ENCODE assay signal across 14 cellular contexts in the genomic region with DNA sequence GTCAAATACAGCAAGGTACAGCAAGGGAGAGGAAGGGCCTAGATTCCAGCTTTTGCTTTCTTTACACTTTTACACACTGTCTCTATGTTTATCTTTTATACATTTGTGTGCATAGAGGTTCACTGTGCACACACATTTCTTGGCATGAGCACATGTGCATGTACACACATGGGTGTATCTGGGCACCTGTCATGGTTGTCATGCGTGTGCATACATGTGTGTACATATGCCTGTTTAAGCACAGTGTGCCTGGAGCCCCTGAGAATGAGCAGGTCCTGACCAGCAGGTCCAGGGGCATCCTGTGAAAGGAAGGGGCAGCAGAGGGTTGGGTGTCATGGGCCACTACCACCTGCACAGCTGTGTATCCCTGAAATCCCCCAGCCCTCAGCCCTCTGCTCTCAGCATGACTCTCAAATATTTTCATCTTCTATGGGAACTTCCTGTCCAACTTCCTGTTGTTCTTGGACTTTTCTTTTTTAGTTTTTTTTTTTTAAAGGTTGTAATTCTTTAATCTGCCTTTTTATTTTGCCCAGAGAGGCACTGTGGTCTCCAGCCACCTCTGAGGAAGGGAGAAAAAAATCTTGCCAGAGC.
DNase-seq lines count a peak whose midpoint lies in the region; ATAC-seq and TF ChIP-seq lines count a peak whose summit lies in the region.
"Had no signal": no experiment of that assay in that cellular context is flagged by ENCODE, and none has a peak within 500 bp of the region (broad histone marks: within the 10 kb centered on the region; RNA-seq: fewer than 3 reads in every experiment).

No MANE protein-coding gene starts in this region.

- dilution Hi-C loops in mammary epithelial cell (cut with HindIII; ENCODE audit: low sequenced_read_pairs), result no loop called here

- POLR2A ChIA-PET in activated naive CD8-positive, alpha-beta T cell treated with anti-CD3 and anti-CD28 coated beads, Interleukin-2, amount 10 ng/mL, durations not matched to agents 7 days and 5 days (lab: Charles Lee), result interaction anchor here (0.7 to 1.2 kb wide), 2 partner anchors 55 to 168 kb away, joined by 3 to 4 read pairs; no protein-coding TSS in a partner anchor

- H4K20me1 ChIP-seq in mammary epithelial cell (ENCODE audit: insufficient read depth, low read length), result no peaks in the 10 kb centered on the region

- H3K27me3 ChIP-seq in mammary epithelial cell (ENCODE audit: insufficient read depth, low read length) (no peaks in the 10 kb centered on the region), breast epithelium (no peaks in the 10 kb centered on the region), right lobe of liver (no peaks in the 10 kb centered on the region), tibial artery (no peaks in the 10 kb centered on the region)
- H3K27me3 ChIP-seq: esophagus muscularis mucosa, upper lobe of left lung had no signal

- H3K36me3 ChIP-seq in mammary epithelial cell (ENCODE audit: insufficient read depth, low read length) (no peaks in the 10 kb centered on the region), breast epithelium (no peaks in the 10 kb centered on the region), right lobe of liver (no peaks in the 10 kb centered on the region), tibial artery (no peaks in the 10 kb centered on the region)
- H3K36me3 ChIP-seq: esophagus muscularis mucosa, upper lobe of left lung had no signal

- H3K4me3 ChIP-seq in mammary epithelial cell (replicated peaks in 1 of 3; ENCODE audit: insufficient read depth in 1 of 3, low read depth in 2 of 3, low read length in 3 of 3) (no peak overlapping the region), breast epithelium (no peak overlapping the region), right lobe of liver (no peak overlapping the region), tibial artery (no peak overlapping the region)
- H3K4me3 ChIP-seq: esophagus muscularis mucosa, PC-9, upper lobe of left lung had no signal

- TF ChIP-seq POLR2A in breast epithelium (IDR thresholded peaks at IDR 0.05), result no peak
- TF ChIP-seq POLR2A in right lobe of liver (IDR thresholded peaks at IDR 0.05), result no peak

- H3K4me2 ChIP-seq in mammary epithelial cell (ENCODE audit: insufficient read depth, low read depth, low read length), result no peak overlapping the region
- H3K4me2 ChIP-seq: PC-9 had no signal

- H3K9me3 ChIP-seq in mammary epithelial cell (replicated peaks; ENCODE audit: insufficient read depth, low read length), result peaks cover 5% of the 10 kb centered on the region
- no peaks in the 10 kb centered on the region for H3K9me3 ChIP-seq in breast epithelium
- H3K9me3 ChIP-seq in right lobe of liver, result no peaks in the 10 kb centered on the region
- no peaks in the 10 kb centered on the region for H3K9me3 ChIP-seq in tibial artery
- H3K9me3 ChIP-seq: esophagus muscularis mucosa, upper lobe of left lung had no signal

- peak; percentile 32 for ATAC-seq in activated naive CD8-positive, alpha-beta T cell treated with anti-CD3 and anti-CD28 coated beads, Interleukin-2, amount 10 ng/mL, durations not matched to agents 7 days and 5 days (ENCODE audit: low read depth)
- ATAC-seq in right lobe of liver (peak in 3 of 4 donors; percentile 27 to 51 (median 33)), GM21576 (IDR thresholded peaks at IDR 0.05; ENCODE audit: unreplicated experiment) (no peak)

- H3K9me3 Mint-ChIP-seq in activated naive CD8-positive, alpha-beta T cell treated with anti-CD3 and anti-CD28 coated beads, Interleukin-2, amount 10 ng/mL, durations not matched to agents 7 days and 5 days, result peaks cover 5% of the 10 kb centered on the region

- TF ChIP-seq CTCF in mammary epithelial cell (conservative IDR thresholded peaks at IDR 0.05 in 1 of 2, IDR thresholded peaks at IDR 0.05 in 1 of 2; ENCODE audit: extremely low read depth in 1 of 2, insufficient read depth in 1 of 2, low read depth in 1 of 2, low read length in 2 of 2) (no peak), breast epithelium (IDR thresholded peaks at IDR 0.05) (no peak), right lobe of liver (IDR thresholded peaks at IDR 0.05) (no peak), tibial artery (IDR thresholded peaks at IDR 0.05) (no peak)

- H2AFZ ChIP-seq in mammary epithelial cell (ENCODE audit: low read depth, low read length), result peak overlapping the region; percentile 22
- H2AFZ ChIP-seq: PC-9 had no signal

- no peaks in the 10 kb centered on the region for H3K79me2 ChIP-seq in mammary epithelial cell (ENCODE audit: insufficient read depth, low read length)

- H3K27ac ChIP-seq in mammary epithelial cell (ENCODE audit: insufficient read depth, low read depth, low read length) (no peak overlapping the region), breast epithelium (no peak overlapping the region), right lobe of liver (peak overlapping the region in 1 of 3 donors; percentile 8), tibial artery (peak overlapping the region; percentile 0 to 30)
- H3K27ac ChIP-seq: esophagus muscularis mucosa, PC-9 had no signal

- no TSS peak for BruUV-seq in mammary epithelial cell (replicated peaks; lab: Mats Ljungman, UMichigan)

- 100% methylated on average over 1 of the region's 1 CpG for WGBS in mammary epithelial cell (ENCODE audit: low coverage, missing lambda C conversion rate)
- WGBS in right lobe of liver (ENCODE audit: insufficient coverage, low coverage, low lambda C conversion rate, missing lambda C conversion rate), result no CpG with 5 or more reads among the region's 1 CpG

- DNase-seq in mammary epithelial cell (no peak), breast epithelium (ENCODE audit: low spot score in 2 of 2) (no peak), right lobe of liver (no peak), tibial artery (no peak), activated gamma-delta T cell treated with Interleukin-2 at 50 U/mL for 16 hours (no peak), C1 segment of cervical spinal cord (lab: John Stamatoyannopoulos, UW) (no peak)
- DNase-seq in activated naive CD8-positive, alpha-beta T cell treated with anti-CD3 and anti-CD28 coated beads, Interleukin-2, amount 10 ng/mL, durations not matched to agents 7 days and 5 days, result no peak
- DNase-seq: activated effector memory CD4-positive, alpha-beta T cell treated with Interleukin-2 at 50 U/mL for 16 hours; NCI-H1105; nucleus accumbens; upper lobe of left lung had no signal

- no peak overlapping the region for H3K9ac ChIP-seq in mammary epithelial cell (ENCODE audit: insufficient read depth, low read length)

- CTCF ChIA-PET in mammary epithelial cell (lab: Charles Lee; ENCODE audit: low non-redundant PET), result no interaction called here

- peak overlapping the region; percentile 74 for H3K27ac Mint-ChIP-seq in activated naive CD8-positive, alpha-beta T cell treated with anti-CD3 and anti-CD28 coated beads, Interleukin-2, amount 10 ng/mL, durations not matched to agents 7 days and 5 days

- in situ Hi-C loops in mammary epithelial cell (cut with MboI; ENCODE audit: low sequenced_read_pairs in 2 of 2), result no loop called here

- H3K4me1 Mint-ChIP-seq in activated naive CD8-positive, alpha-beta T cell treated with anti-CD3 and anti-CD28 coated beads, Interleukin-2, amount 10 ng/mL, durations not matched to agents 7 days and 5 days, result peaks cover 50% of the 10 kb centered on the region

- peaks cover 5% of the 10 kb centered on the region for H3K27me3 Mint-ChIP-seq in activated naive CD8-positive, alpha-beta T cell treated with anti-CD3 and anti-CD28 coated beads, Interleukin-2, amount 10 ng/mL, durations not matched to agents 7 days and 5 days

- intact Hi-C loops in mammary epithelial cell (cut with micrococcal nuclease), result no loop called here
- intact Hi-C loops in breast epithelium (cut with DNase I; ENCODE audit: low total_unique reads), result no loop called here
- intact Hi-C loops in right lobe of liver (cut with DNase I), result no loop called here
- intact Hi-C loops in tibial artery (cut with DNase I; ENCODE audit: low total_unique reads), result no loop called here

- peaks cover 12% of the 10 kb centered on the region for H3K36me3 Mint-ChIP-seq in activated naive CD8-positive, alpha-beta T cell treated with anti-CD3 and anti-CD28 coated beads, Interleukin-2, amount 10 ng/mL, durations not matched to agents 7 days and 5 days

- H3K4me3 Mint-ChIP-seq in activated naive CD8-positive, alpha-beta T cell treated with anti-CD3 and anti-CD28 coated beads, Interleukin-2, amount 10 ng/mL, durations not matched to agents 7 days and 5 days, result peak overlapping the region; percentile 21

- H3K4me1 ChIP-seq in mammary epithelial cell (ENCODE audit: insufficient read depth, low read length), result peaks cover 17% of the 10 kb centered on the region
- H3K4me1 ChIP-seq in breast epithelium, result no peaks in the 10 kb centered on the region
- no peaks in the 10 kb centered on the region for H3K4me1 ChIP-seq in right lobe of liver
- peaks cover 0 to 13% (median 7%) of the 10 kb centered on the region in 4 donors for H3K4me1 ChIP-seq in tibial artery

Comparison
In these comparisons a context has a peak if more than half of its experiments do, and no peak if none do; other contexts are left out.
1. H3K27ac ChIP-seq: peak in tibial artery (2 of 2); none in mammary epithelial cell (single experiment) and breast epithelium (0 of 2).